In genomic region chr3:67083277-67083676, GRCh38 we compare ENCODE assay signal across 8 cellular contexts.
A peak's percentile ranks its signal among the peaks of the same experiment; 100 is the strongest.
DNase-seq lines count a peak whose midpoint lies in the region; ATAC-seq, FAIRE-seq and TF ChIP-seq lines count a peak whose summit lies in the region.

No MANE protein-coding gene starts in this region.

- H3K9ac ChIP-seq in keratinocyte (ENCODE audit: control insufficient read depth, extremely low read depth, insufficient read depth, low read length), result no peak overlapping the region

- ATAC-seq in GM18909 (IDR thresholded peaks at IDR 0.05; ENCODE audit: poor library complexity, unreplicated experiment) (peak; percentile 88), HG03432 (IDR thresholded peaks at IDR 0.05; ENCODE audit: unreplicated experiment) (peak; percentile 87), left lobe of liver (no peak)

- H3K4me1 ChIP-seq in keratinocyte (ENCODE audit: control insufficient read depth, extremely low read depth, insufficient read depth, low read length), result peaks cover 8% of the 10 kb centered on the region
- no peaks in the 10 kb centered on the region for H3K4me1 ChIP-seq in esophagus squamous epithelium

- DNase-seq in activated CD4-positive, alpha-beta T cell treated with anti-CD3 and anti-CD28 coated beads for 48 hours, result peak; percentile 63
- peak; percentile 2 for DNase-seq in keratinocyte (ENCODE audit: low read depth, low spot score)
- DNase-seq in esophagus squamous epithelium (lab: John Stamatoyannopoulos, UW), result no peak
- DNase-seq in NCI-H1436 treated with DMSO at 0.1 percent for 48 hours (lab: John Stamatoyannopoulos, UW), result no peak
- DNase-seq in DMS79 treated with DMSO at 0.1 percent for 48 hours (lab: John Stamatoyannopoulos, UW), result no peak
- DNase-seq in left lobe of liver (ENCODE audit: low spot score), result no peak

- H3K27me3 ChIP-seq in keratinocyte (ENCODE audit: control insufficient read depth, extremely low read depth, insufficient read depth, low read length), result no peaks in the 10 kb centered on the region
- no peaks in the 10 kb centered on the region for H3K27me3 ChIP-seq in esophagus squamous epithelium

- FAIRE-seq in keratinocyte (lab: Jason Lieb, UNC), result peak; percentile 81

- H3K36me3 ChIP-seq in keratinocyte (ENCODE audit: control insufficient read depth in 2 of 2, extremely low read depth in 1 of 2, insufficient read depth in 2 of 2, low read length in 2 of 2) (no peaks in the 10 kb centered on the region), esophagus squamous epithelium (no peaks in the 10 kb centered on the region)

- H3K9me1 ChIP-seq in keratinocyte (ENCODE audit: control insufficient read depth, extremely low read depth, insufficient read depth, low read length), result no peaks in the 10 kb centered on the region

- WGBS in esophagus squamous epithelium, 2 donors, result 25 to 44% methylated on average over 1 of the region's 1 CpG

- no peaks in the 10 kb centered on the region for H3K79me2 ChIP-seq in keratinocyte (ENCODE audit: control insufficient read depth, insufficient read depth, low read length)

- H3K4me2 ChIP-seq in keratinocyte (ENCODE audit: control insufficient read depth, extremely low read depth, insufficient read depth, low read depth, low read length), result peak overlapping the region; percentile 29

- intact Hi-C loops in esophagus squamous epithelium (cut with DNase I), result no loop called here

- dilution Hi-C loops in keratinocyte (cut with MboI; ENCODE audit: extremely low pct_ligation_motif_present, low sequenced_read_pairs), result no loop called here

- no peaks in the 10 kb centered on the region for H4K20me1 ChIP-seq in keratinocyte (ENCODE audit: control insufficient read depth, extremely low read depth, insufficient read depth, low read length)

- peaks cover 16% of the 10 kb centered on the region for H3K9me3 ChIP-seq in keratinocyte (ENCODE audit: control insufficient read depth, low read depth, low read length)
- peaks cover 0 to 5% (median 0%) of the 10 kb centered on the region in 3 donors for H3K9me3 ChIP-seq in esophagus squamous epithelium

- H3K4me3 ChIP-seq in keratinocyte (ENCODE audit: control insufficient read depth in 2 of 3, extremely low read depth in 1 of 3, insufficient read depth in 2 of 3, low read depth in 1 of 3, low read length in 3 of 3) (no peak overlapping the region), esophagus squamous epithelium (no peak overlapping the region)

- H3K27ac ChIP-seq in keratinocyte (ENCODE audit: control insufficient read depth, insufficient read depth, low read length), result peak overlapping the region; percentile 33
- no peak overlapping the region for H3K27ac ChIP-seq in esophagus squamous epithelium

- TF ChIP-seq POLR2A in esophagus squamous epithelium (IDR thresholded peaks at IDR 0.05), result no peak

- no peak for TF ChIP-seq CTCF in keratinocyte (optimal IDR thresholded peaks at IDR 0.05 in 1 of 3, IDR thresholded peaks at IDR 0.05 in 1 of 3, conservative IDR thresholded peaks at IDR 0.05 in 1 of 3; ENCODE audit: extremely low read depth in 1 of 3, insufficient read depth in 2 of 3, low read length in 3 of 3)
- no peak for TF ChIP-seq CTCF in esophagus squamous epithelium (IDR thresholded peaks at IDR 0.05)

- H2AFZ ChIP-seq in keratinocyte (ENCODE audit: control insufficient read depth, low read length), result peak overlapping the region; percentile 64

Comparison
In these comparisons a context has a peak if more than half of its experiments do, and no peak if none do; other contexts are left out.
1. DNase-seq: peak in activated CD4-positive, alpha-beta T cell treated with anti-CD3 and anti-CD28 coated beads for 48 hours (single experiment) and keratinocyte (single experiment); none in esophagus squamous epithelium (single experiment), NCI-H1436 treated with DMSO at 0.1 percent for 48 hours (single experiment), DMS79 treated with DMSO at 0.1 percent for 48 hours (single experiment) and left lobe of liver (single experiment).